ENCODE assay signal across 2 cellular contexts in the genomic region with DNA sequence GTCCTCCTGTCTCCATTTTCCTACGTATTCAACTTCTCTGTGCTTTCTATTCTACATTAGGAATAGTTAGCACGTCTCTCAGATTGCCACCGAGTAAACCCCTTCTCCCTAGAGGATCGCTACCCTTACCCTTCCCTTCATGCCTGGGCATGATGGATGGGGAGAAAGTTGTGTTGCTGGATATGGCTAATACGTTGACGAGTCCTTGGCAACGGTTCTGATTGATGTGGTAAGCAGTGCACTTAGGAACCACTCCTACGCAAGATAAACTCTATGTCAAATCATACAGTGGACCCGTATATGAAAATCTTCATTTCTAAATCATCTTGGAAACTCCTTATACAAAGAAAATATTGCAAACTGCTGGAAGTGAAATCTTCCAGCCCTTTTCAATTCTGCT.
TF ChIP-seq lines count a peak whose summit lies in the region.

No MANE protein-coding gene starts in this region.

TF ChIP-seq in H1, 55 proteins besides CTCF, POLR2A, EP300 and RAD21 (continued from another document):
- TF ChIP-seq NANOG (IDR thresholded peaks at IDR 0.05; ENCODE audit: insufficient read depth, low read depth, low read length, poor library complexity, severe bottlenecking): no peak
- no peak for TF ChIP-seq GABPA (IDR thresholded peaks at IDR 0.05; ENCODE audit: borderline replicate concordance, insufficient read depth, low read length)
- TF ChIP-seq GTF2F1 (IDR thresholded peaks at IDR 0.05; ENCODE audit: borderline replicate concordance, low read depth, low read length): no peak
- no peak for TF ChIP-seq ZNF274 (IDR thresholded peaks at IDR 0.05; ENCODE audit: borderline replicate concordance, extremely low read depth, low read length)
- TF ChIP-seq TAF7 (optimal IDR thresholded peaks at IDR 0.05; ENCODE audit: borderline replicate concordance, low read depth, low read length): no peak
- no peak for TF ChIP-seq TEAD4 (IDR thresholded peaks at IDR 0.05; ENCODE audit: low read depth, low read length)
- no peak for TF ChIP-seq EZH2 (IDR thresholded peaks at IDR 0.05; ENCODE audit: low read depth, low read length, severe bottlenecking)
- TF ChIP-seq POLR2AphosphoS5 (IDR thresholded peaks at IDR 0.05; ENCODE audit: low read depth, low read length): no peak
- no peak for TF ChIP-seq MAX (IDR thresholded peaks at IDR 0.05)
- TF ChIP-seq FOSL1 (IDR thresholded peaks at IDR 0.05; ENCODE audit: insufficient read depth, low read depth, low read length): no peak
- no peak for TF ChIP-seq BCL11A (IDR thresholded peaks at IDR 0.05; ENCODE audit: low read depth in 2 of 2, low read length in 2 of 2)
- TF ChIP-seq KDM5A (IDR thresholded peaks at IDR 0.05; ENCODE audit: low read length): no peak
- no peak for TF ChIP-seq CREB1 (IDR thresholded peaks at IDR 0.05)
TF ChIP-seq in H1: peak in this region for 0.

TF ChIP-seq in GM12891, 5 proteins besides CTCF, POLR2A, EP300 and RAD21 (continued from another document):
- no peak for TF ChIP-seq POLR2AphosphoS5 (IDR thresholded peaks at IDR 0.05; ENCODE audit: low read depth, low read length)
- no peak for TF ChIP-seq POU2F2 (IDR thresholded peaks at IDR 0.05; ENCODE audit: low read depth, low read length)
- no peak for TF ChIP-seq PAX5 (IDR thresholded peaks at IDR 0.05; ENCODE audit: insufficient read depth, low read length, severe bottlenecking)
